Comparison of ENCODE assay signal across 9 cellular contexts in genomic region chr4:153513596-153513995, GRCh38. TPM values are rescaled to one million over a fixed set of nuclear protein-coding genes. Genes with fewer than 3 reads are reported as not detected.
A peak's percentile ranks its signal among the peaks of the same experiment; 100 is the strongest.
DNase-seq lines count a peak whose midpoint lies in the region; ATAC-seq and TF ChIP-seq lines count a peak whose summit lies in the region.
"Had no signal": no experiment of that assay in that cellular context is flagged by ENCODE, and none has a peak within 500 bp of the region (broad histone marks: within the 10 kb centered on the region; RNA-seq: fewer than 3 reads in every experiment).

No MANE protein-coding gene starts in this region.

- H3K4me2 ChIP-seq in PC-3 (ENCODE audit: low read length), result peak overlapping the region; percentile 27

- peak; percentile 55 for ATAC-seq in PC-3

- H3K9ac ChIP-seq in PC-3 (ENCODE audit: low read length), result no peak overlapping the region

- H3K79me2 ChIP-seq in PC-3 (ENCODE audit: low read length), result peaks cover 9% of the 10 kb centered on the region; the same call in 1 of the 2 replicates

- no peaks in the 10 kb centered on the region for H4K20me1 ChIP-seq in PC-3 (ENCODE audit: low read length)

- no peaks in the 10 kb centered on the region for H3F3A ChIP-seq in PC-3 (ENCODE audit: low read length, unreplicated experiment)

- no peak for TF ChIP-seq CTCF in PC-3 (conservative IDR thresholded peaks at IDR 0.05; ENCODE audit: low read depth, low read length)
- no peak for TF ChIP-seq CTCF in retinal pigment epithelial cell (conservative IDR thresholded peaks at IDR 0.05; ENCODE audit: low read depth, low read length)

- H3K9me3 ChIP-seq in PC-3 (ENCODE audit: low read length), result no peaks in the 10 kb centered on the region

- H3K4me3 ChIP-seq in PC-3 (ENCODE audit: low read length) (no peak overlapping the region), retinal pigment epithelial cell (ENCODE audit: low read length) (no peak overlapping the region)

- DNase-seq in GM04503 (ENCODE audit: low read depth) (peak; percentile 90), PC-3 (peak; percentile 52), epithelial cell of prostate (ENCODE audit: low read depth, low spot score) (no peak), retinal pigment epithelial cell (ENCODE audit: low read depth) (peak; percentile 48), MV-4-11 (lab: John Stamatoyannopoulos, UW) (no peak), T-helper 9 cell (no peak), amniotic stem cell (lab: John Stamatoyannopoulos, UW) (no peak)
- DNase-seq: MM.1S, OCI-M1 had no signal

- POLR2A ChIA-PET in PC-3 (lab: Charles Lee; ENCODE audit: unreplicated experiment), result no interaction called here

- intact Hi-C loops in PC-3 (cut with micrococcal nuclease), result no loop called here

- no peaks in the 10 kb centered on the region for H3K27me3 ChIP-seq in PC-3 (ENCODE audit: low read length)

- no peaks in the 10 kb centered on the region for H3K9me2 ChIP-seq in PC-3 (replicated peaks; ENCODE audit: low read length)

- H3K4me1 ChIP-seq in PC-3 (ENCODE audit: insufficient read depth, low read length), result peaks cover 32% of the 10 kb centered on the region

- H3K36me3 ChIP-seq in PC-3 (ENCODE audit: low read depth, low read length), result no peaks in the 10 kb centered on the region

- H3K27ac ChIP-seq in PC-3 (ENCODE audit: low read length), result peak overlapping the region; percentile 49
- peak overlapping the region; percentile 28 for H3K27ac ChIP-seq in epithelial cell of prostate

- CTCF ChIA-PET in PC-3 (lab: Charles Lee), result no interaction called here

- BruUV-seq in PC-3 (replicated peaks; lab: Mats Ljungman, UMichigan), result no TSS peak

- H2AFZ ChIP-seq in PC-3 (ENCODE audit: low read length), result no peak overlapping the region

RNA-seq across cellular contexts. Expression of gene TMEM131L, which starts 47.4 kb away (rescaled TPM):
- 7.7 and 10.3 TPM in 2 replicates for total RNA-seq in PC-3 (2014; rRNA removed)

Comparison
In these comparisons a context has a peak if more than half of its experiments do, and no peak if none do; other contexts are left out.
1. DNase-seq: peak in GM04503 (single experiment), PC-3 (single experiment) and retinal pigment epithelial cell (single experiment); none in epithelial cell of prostate (single experiment), MV-4-11 (single experiment), T-helper 9 cell (single experiment) and amniotic stem cell (single experiment).